In the genomic region with DNA sequence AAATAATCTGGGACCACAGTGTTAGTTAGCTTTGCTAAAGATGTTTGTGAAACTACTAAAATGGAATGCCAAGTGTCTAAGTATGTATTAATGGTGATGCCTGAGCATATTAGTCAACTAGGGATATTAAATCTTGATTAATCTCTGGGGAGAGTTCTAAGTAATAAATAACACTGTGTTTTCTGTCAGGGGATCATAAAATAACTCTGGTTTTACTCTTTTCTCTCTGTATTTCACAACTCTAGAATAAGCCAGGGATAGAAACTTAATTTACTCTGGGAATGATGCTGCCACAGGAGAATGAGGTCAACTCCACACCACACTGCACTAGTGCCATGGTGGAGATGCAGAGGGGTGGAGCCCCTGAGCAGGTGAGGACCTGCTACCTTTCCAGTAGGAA, we compare ENCODE assay signal across 36 cellular contexts.
"Had no signal": no experiment of that assay in that cellular context is flagged by ENCODE, and none has a peak within 500 bp of the region (broad histone marks: within the 10 kb centered on the region; RNA-seq: fewer than 3 reads in every experiment).

No MANE protein-coding gene starts in this region.

- H3K4me3 ChIP-seq: Peyer's patch, SJSA1 had no signal

- H3K27me3 ChIP-seq: brain microvascular endothelial cell, Peyer's patch, SJSA1 had no signal

- DNase-seq: activated CD4-positive, alpha-beta memory T cell treated with anti-CD3 and anti-CD28 coated beads, Interleukin-2, amount 10 ng/mL, durations not matched to agents 7 days and 5 days; activated CD4-positive, alpha-beta T cell treated with anti-CD3 and anti-CD28 coated beads for 1 hour; activated CD4-positive, alpha-beta T cell treated with anti-CD3 and anti-CD28 coated beads for 48 hours; activated CD4-positive, CD25-positive, alpha-beta regulatory T cell; activated CD8-positive, alpha-beta memory T cell treated with anti-CD3 and anti-CD28 coated beads for 24 hours; activated CD8-positive, alpha-beta memory T cell treated with anti-CD3 and anti-CD28 coated beads, Interleukin-2, amount 10 ng/mL, durations not matched to agents 7 days and 5 days; activated CD8-positive, alpha-beta memory T cell treated with anti-CD3 and anti-CD28 coated beads, Interleukin-2, amount 50 U/mL, for 48 hours; activated effector memory CD4-positive, alpha-beta T cell treated with Interleukin-2 at 50 U/mL for 16 hours; activated naive CD4-positive, alpha-beta T cell treated with anti-CD3 and anti-CD28 coated beads, Interleukin-2, amount 10 ng/mL, durations not matched to agents 7 days and 5 days; activated naive CD8-positive, alpha-beta T cell treated with anti-CD3 and anti-CD28 coated beads, Interleukin-2, amount 50 U/mL, for 24 hours; activated T-cell treated with anti-CD3 and anti-CD28 coated beads, Interleukin-2, amount 50 U/mL, for 48 hours; amniotic stem cell; aorta; brain microvascular endothelial cell; central memory CD4-positive, alpha-beta T cell; MM.1S; MV-4-11; NCI-H1092; NCI-H1436 treated with DMSO at 0.1 percent for 48 hours; NCI-H1694 treated with DMSO at 0.1 percent for 48 hours; NCI-H2029; NCI-H345; NCI-H510A; NCI-H526; NCI-H748 treated with DMSO at 0.1 percent for 48 hours; NK-92 treated with Interleukin-12 subunit alpha and Interleukin-12 subunit beta, amount 100 ng/mL, for 24 hours; PC-3; Peyer's patch; RPMI8226; SHP77 treated with DMSO at 0.1 percent for 48 hours; SW 1271; T-helper 1 cell; T-helper 2 cell; T-helper 9 cell; WERI-Rb-1 had no signal

- H3K36me3 ChIP-seq: brain microvascular endothelial cell, Peyer's patch, SJSA1, WERI-Rb-1 had no signal

- H3K9me3 ChIP-seq: Peyer's patch, SJSA1 had no signal

- H3K27ac ChIP-seq: brain microvascular endothelial cell, Peyer's patch, SJSA1, WERI-Rb-1 had no signal

- ATAC-seq: activated CD8-positive, alpha-beta memory T cell treated with anti-CD3 and anti-CD28 coated beads, Interleukin-2, amount 10 ng/mL, durations not matched to agents 7 days and 5 days; activated naive CD8-positive, alpha-beta T cell treated with anti-CD3 and anti-CD28 coated beads, Interleukin-2, amount 50 U/mL, for 24 hours; PC-3 had no signal
